In genomic region chr19:12802267-12803106, GRCh38 we compare ENCODE assay signal across 8 cellular contexts. TPM values are rescaled to one million over a fixed set of nuclear protein-coding genes. Genes with fewer than 3 reads are reported as not detected.
DNase-seq lines count a peak whose midpoint lies in the region; ATAC-seq and TF ChIP-seq lines count a peak whose summit lies in the region.

No MANE protein-coding gene starts in this region.

- H4K20me1 ChIP-seq in mammary epithelial cell (ENCODE audit: insufficient read depth, low read length) = no peaks in the 10 kb centered on the region

- H3K9me3 ChIP-seq in mammary epithelial cell (replicated peaks; ENCODE audit: insufficient read depth, low read length) = no peaks in the 10 kb centered on the region

- H3K36me3 Mint-ChIP-seq in activated naive CD4-positive, alpha-beta T cell treated with anti-CD3 and anti-CD28 coated beads, Interleukin-2, amount 10 ng/mL, durations not matched to agents 7 days and 5 days = peaks cover 11% of the 10 kb centered on the region

- dilution Hi-C loops in mammary epithelial cell (cut with HindIII; ENCODE audit: low sequenced_read_pairs) = loop anchor here (5.0 kb wide), 2 partner anchors 40 to 45 kb away; no protein-coding TSS in a partner anchor

- H3K79me2 ChIP-seq in mammary epithelial cell (ENCODE audit: insufficient read depth, low read length) = peaks cover 31% of the 10 kb centered on the region

- CTCF ChIA-PET in activated naive CD4-positive, alpha-beta T cell treated with anti-CD3 and anti-CD28 coated beads, Interleukin-2, amount 10 ng/mL, durations not matched to agents 7 days and 5 days (lab: Charles Lee) = interaction anchor here (0.6 to 14.0 kb wide), 7 partner anchors 11 to 163 kb away, joined by 3 to 706 read pairs (median 4); partner anchors contain the start of genes HOOK2 and RTBDN
- CTCF ChIA-PET in mammary epithelial cell (lab: Charles Lee; ENCODE audit: low non-redundant PET) = no interaction called here

- intact Hi-C loops in mammary epithelial cell (cut with micrococcal nuclease) (no loop called here), lower leg skin (cut with DNase I; ENCODE audit: low total_unique reads) (loop anchor here (5.0 kb wide), 1 partner anchor 35 kb away; no protein-coding TSS in a partner anchor)

- peak overlapping the region; percentile 83 for H3K4me3 Mint-ChIP-seq in activated naive CD4-positive, alpha-beta T cell treated with anti-CD3 and anti-CD28 coated beads, Interleukin-2, amount 10 ng/mL, durations not matched to agents 7 days and 5 days

- in situ Hi-C loops in mammary epithelial cell (cut with MboI; ENCODE audit: low sequenced_read_pairs in 2 of 2) = no loop called here

- peak overlapping the region; percentile 87 for H2AFZ ChIP-seq in mammary epithelial cell (ENCODE audit: low read depth, low read length)

- H3K27me3 ChIP-seq in mammary epithelial cell (ENCODE audit: insufficient read depth, low read length) = no peaks in the 10 kb centered on the region

- ATAC-seq in GM18867 (IDR thresholded peaks at IDR 0.05; ENCODE audit: unreplicated experiment) = no peak

- no peak for DNase-seq in activated naive CD4-positive, alpha-beta T cell treated with anti-CD3 and anti-CD28 coated beads, Interleukin-2, amount 10 ng/mL, durations not matched to agents 7 days and 5 days
- DNase-seq in activated naive CD4-positive, alpha-beta T cell (lab: John Stamatoyannopoulos, UW) = no peak
- DNase-seq in mammary epithelial cell (no peak), lower leg skin (ENCODE audit: low spot score in 2 of 2) (no peak), NCI-H1436 treated with DMSO at 0.1 percent for 48 hours (lab: John Stamatoyannopoulos, UW) (no peak)
- DNase-seq in effector CD8-positive, alpha-beta T cell (lab: John Stamatoyannopoulos, UW) = no peak

- no peak for TF ChIP-seq CTCF in mammary epithelial cell (conservative IDR thresholded peaks at IDR 0.05 in 1 of 2, IDR thresholded peaks at IDR 0.05 in 1 of 2; ENCODE audit: extremely low read depth in 1 of 2, insufficient read depth in 1 of 2, low read depth in 1 of 2, low read length in 2 of 2)
- TF ChIP-seq CTCF in lower leg skin (IDR thresholded peaks at IDR 0.05) = no peak

- H3K4me1 ChIP-seq in mammary epithelial cell (ENCODE audit: insufficient read depth, low read length) (peaks cover 27% of the 10 kb centered on the region), urinary bladder (ENCODE audit: insufficient read depth) (no peaks in the 10 kb centered on the region)

- no peaks in the 10 kb centered on the region for H3K9me3 Mint-ChIP-seq in activated naive CD4-positive, alpha-beta T cell treated with anti-CD3 and anti-CD28 coated beads, Interleukin-2, amount 10 ng/mL, durations not matched to agents 7 days and 5 days

- peaks cover 43% of the 10 kb centered on the region for H3K4me1 Mint-ChIP-seq in activated naive CD4-positive, alpha-beta T cell treated with anti-CD3 and anti-CD28 coated beads, Interleukin-2, amount 10 ng/mL, durations not matched to agents 7 days and 5 days

- peaks cover 4% of the 10 kb centered on the region for H3K27me3 Mint-ChIP-seq in activated naive CD4-positive, alpha-beta T cell treated with anti-CD3 and anti-CD28 coated beads, Interleukin-2, amount 10 ng/mL, durations not matched to agents 7 days and 5 days

- TF ChIP-seq POLR2A in lower leg skin (IDR thresholded peaks at IDR 0.05) = no peak

- peak overlapping the region; percentile 67 to 96 (median 94) for H3K4me3 ChIP-seq in mammary epithelial cell (replicated peaks in 1 of 3; ENCODE audit: insufficient read depth in 1 of 3, low read depth in 2 of 3, low read length in 3 of 3)
- H3K4me3 ChIP-seq in lower leg skin (ENCODE audit: low read depth, poor library complexity, severe bottlenecking) = peak overlapping the region; percentile 60
- peak overlapping the region; percentile 78 for H3K4me3 ChIP-seq in urinary bladder (ENCODE audit: low read depth, low read length)

- H3K27ac ChIP-seq in mammary epithelial cell (ENCODE audit: insufficient read depth, low read depth, low read length) (no peak overlapping the region), urinary bladder (ENCODE audit: low read depth) (no peak overlapping the region)

- WGBS in mammary epithelial cell (ENCODE audit: low coverage, missing lambda C conversion rate) = 28% methylated on average over 21 of the region's 22 CpGs
- WGBS in lower leg skin, 2 donors = 31 to 38% methylated on average over 22 of the region's 22 CpGs
- WGBS in urinary bladder = 42% methylated on average over 22 of the region's 22 CpGs

- peak overlapping the region; percentile 73 for H3K27ac Mint-ChIP-seq in activated naive CD4-positive, alpha-beta T cell treated with anti-CD3 and anti-CD28 coated beads, Interleukin-2, amount 10 ng/mL, durations not matched to agents 7 days and 5 days

- no peak overlapping the region for H3K9ac ChIP-seq in mammary epithelial cell (ENCODE audit: insufficient read depth, low read length)

- H3K36me3 ChIP-seq in mammary epithelial cell (ENCODE audit: insufficient read depth, low read length) = peaks cover 5% of the 10 kb centered on the region
- H3K36me3 ChIP-seq in urinary bladder (ENCODE audit: insufficient read depth) = no peaks in the 10 kb centered on the region

- no TSS peak for BruUV-seq in mammary epithelial cell (replicated peaks; lab: Mats Ljungman, UMichigan)

- peak overlapping the region; percentile 99 for H3K4me2 ChIP-seq in mammary epithelial cell (ENCODE audit: insufficient read depth, low read depth, low read length)

RNA-seq across cellular contexts. Expression of gene THSD8, which starts 0.6 kb away (rescaled TPM):
- total RNA-seq in mammary epithelial cell (10 to 100 TPM in 1 of 2 donors, not detected in 1; 19.8 TPM), lower leg skin (1 to 10 TPM in 1 of 4 donors, not detected in 3; 1.6 TPM), urinary bladder (not detected)
- polyA plus RNA-seq in mammary epithelial cell (not detected), urinary bladder (not detected)
- polyA minus RNA-seq in mammary epithelial cell = 24.4 TPM

RNA-seq across cellular contexts. Expression of gene PRDX2, which starts 0.9 kb away (rescaled TPM):
- 100 to 1,000 TPM; 169 to 202 TPM for total RNA-seq in mammary epithelial cell
- 377 TPM for polyA plus RNA-seq in mammary epithelial cell
- polyA minus RNA-seq in mammary epithelial cell = 324 TPM
- total RNA-seq in lower leg skin = 100 to 1,000 TPM; 266 to 459 (median 327) TPM
- 74.2 TPM for total RNA-seq in urinary bladder
- 245 TPM for polyA plus RNA-seq in urinary bladder

RNA-seq across cellular contexts. Expression of gene RNASEH2A, which starts 3.9 kb away (rescaled TPM):
- total RNA-seq in mammary epithelial cell (10 to 100 TPM in 1 of 2 donors, 1 to 10 TPM in 1; 7.0 to 27.8 TPM), lower leg skin (1 to 10 TPM; 3.3 to 7.8 (median 5.9) TPM), urinary bladder (9.5 TPM)
- polyA plus RNA-seq in mammary epithelial cell (71.6 TPM), urinary bladder (12.8 TPM)
- 24.4 TPM for polyA minus RNA-seq in mammary epithelial cell

RNA-seq across cellular contexts. Expression of gene JUNB, which starts 11.2 kb away (rescaled TPM):
- total RNA-seq in mammary epithelial cell (100 to 1,000 TPM; 135 to 173 TPM), lower leg skin (1,000 to 10,000 TPM in 1 of 4 donors, 100 to 1,000 TPM in 3; 608 to 1,091 (median 870) TPM), urinary bladder (107 TPM)
- polyA plus RNA-seq in mammary epithelial cell (83.3 TPM), urinary bladder (545 TPM)
- polyA minus RNA-seq in mammary epithelial cell = 12.6 TPM

RNA-seq across cellular contexts. Expression of gene HOOK2, which starts 27.1 kb away (rescaled TPM):
- total RNA-seq in mammary epithelial cell (10 to 100 TPM; 32.3 to 63.6 TPM), lower leg skin (100 to 1,000 TPM in 1 of 4 donors, 10 to 100 TPM in 3; 49.9 to 122 (median 65.8) TPM), urinary bladder (30.2 TPM)
- polyA plus RNA-seq in mammary epithelial cell (21.3 TPM), urinary bladder (28.4 TPM)
- 5.7 TPM for polyA minus RNA-seq in mammary epithelial cell
